1 cellular context compared by ENCODE assay signal in genomic region chr16:56211471-56211944, GRCh38.
TF ChIP-seq lines count a peak whose summit lies in the region.

No MANE protein-coding gene starts in this region.

TF ChIP-seq in H1, 55 proteins besides CTCF, POLR2A, EP300 and RAD21 (continued from another document):
- TF ChIP-seq EZH2 (IDR thresholded peaks at IDR 0.05; ENCODE audit: low read depth, low read length, severe bottlenecking) (no peak), SP4 (IDR thresholded peaks at IDR 0.05; ENCODE audit: low read length) (no peak), RFX5 (IDR thresholded peaks at IDR 0.05; ENCODE audit: borderline replicate concordance, low read depth, low read length) (no peak), ATF3 (IDR thresholded peaks at IDR 0.05; ENCODE audit: insufficient read depth, low read depth, low read length) (no peak), SRF (IDR thresholded peaks at IDR 0.05; ENCODE audit: low read depth, low read length) (no peak), CTBP2 (IDR thresholded peaks at IDR 0.05; ENCODE audit: borderline replicate concordance, insufficient read depth, insufficient read length, low read length) (no peak), POU5F1 (IDR thresholded peaks at IDR 0.05; ENCODE audit: low read depth, low read length) (no peak), SUZ12 (IDR thresholded peaks at IDR 0.05; ENCODE audit: low read length) (no peak), JUN (IDR thresholded peaks at IDR 0.05; ENCODE audit: low read depth, low read length) (no peak), CEBPB (IDR thresholded peaks at IDR 0.05; ENCODE audit: low read depth, low read length) (no peak)
